Comparison of ENCODE assay signal across 8 cellular contexts in the genomic region with DNA sequence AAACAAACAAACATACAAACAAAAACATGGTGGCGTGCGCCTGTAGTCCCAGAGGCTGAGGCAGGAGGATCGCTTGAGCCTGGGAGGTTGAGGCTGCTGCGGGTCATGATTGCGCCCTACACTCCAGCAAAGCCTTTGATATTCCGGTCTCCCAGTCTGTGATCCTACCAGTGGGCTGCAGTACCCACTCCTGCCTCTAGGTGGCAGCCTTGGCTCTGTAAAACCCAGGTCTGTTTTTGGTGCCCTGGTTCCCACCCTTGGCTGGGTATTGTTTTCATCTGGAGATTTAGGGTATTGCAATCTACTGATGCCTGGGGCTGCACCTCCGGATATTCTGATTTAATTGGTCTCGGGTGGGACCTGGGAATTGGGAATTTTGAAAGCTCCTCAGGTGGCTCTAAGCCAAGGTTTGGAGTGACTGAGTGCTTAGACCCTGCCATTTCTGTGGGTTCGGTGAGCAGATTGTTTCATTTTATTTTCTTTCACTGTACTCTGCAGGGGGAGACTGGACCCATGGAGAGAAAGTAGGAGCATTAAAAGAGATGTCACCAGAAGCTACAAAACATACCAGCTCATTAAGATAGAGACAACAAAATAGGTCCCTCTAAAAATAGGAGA. TPM values are rescaled to one million over a fixed set of nuclear protein-coding genes. Genes with fewer than 3 reads are reported as not detected.
DNase-seq lines count a peak whose midpoint lies in the region; ATAC-seq and TF ChIP-seq lines count a peak whose summit lies in the region.

No MANE protein-coding gene starts in this region.

- intact Hi-C loops in upper lobe of right lung (cut with DNase I): no loop called here

- H3K27ac ChIP-seq in SJSA1 (no peak overlapping the region), upper lobe of right lung (no peak overlapping the region)

- H3K4me3 ChIP-seq in SJSA1 (no peak overlapping the region), upper lobe of right lung (no peak overlapping the region)

- peak; percentile 90 for ATAC-seq in upper lobe of right lung

- H3K27me3 ChIP-seq in SJSA1 (replicated peaks): no peaks in the 10 kb centered on the region
- H3K27me3 ChIP-seq in upper lobe of right lung: no peaks in the 10 kb centered on the region

- H3K9me3 ChIP-seq in SJSA1 (replicated peaks) (no peaks in the 10 kb centered on the region), upper lobe of right lung (no peaks in the 10 kb centered on the region)

- no peak for TF ChIP-seq EP300 in Ishikawa (IDR thresholded peaks at IDR 0.05; ENCODE audit: borderline replicate concordance)

- TF ChIP-seq CTCF in upper lobe of right lung (IDR thresholded peaks at IDR 0.05): peak; percentile 100

- H3K36me3 ChIP-seq in SJSA1: no peaks in the 10 kb centered on the region
- H3K36me3 ChIP-seq in upper lobe of right lung: no peaks in the 10 kb centered on the region

- TF ChIP-seq RAD21 in Ishikawa (IDR thresholded peaks at IDR 0.05; ENCODE audit: low read depth): peak; percentile 49

- DNase-seq in NK-92 treated with Interleukin-12 subunit alpha and Interleukin-12 subunit beta, amount 100 ng/mL, for 24 hours (lab: John Stamatoyannopoulos, UW): peak; percentile 11
- no peak for DNase-seq in NK-92 (lab: John Stamatoyannopoulos, UW; ENCODE audit: unreplicated experiment)
- DNase-seq in SJSA1 (ENCODE audit: low read depth in 1 of 2, low spot score in 2 of 2): peak; percentile 34 to 79
- DNase-seq in activated naive CD4-positive, alpha-beta T cell treated with Interleukin-2 at 50 U/mL for 16 hours: peak; percentile 74
- DNase-seq in glomerular visceral epithelial cell (ENCODE audit: extremely low spot score): peak; percentile 68
- DNase-seq in pons (ENCODE audit: low spot score): peak; percentile 45
- DNase-seq in upper lobe of right lung: peak; percentile 83

- H3K4me1 ChIP-seq in SJSA1 (replicated peaks): no peaks in the 10 kb centered on the region
- H3K4me1 ChIP-seq in upper lobe of right lung: peaks cover 9% of the 10 kb centered on the region

TF ChIP-seq in Ishikawa, 13 proteins besides CTCF, POLR2A, EP300 and RAD21:
- TF ChIP-seq, protein P1, sequence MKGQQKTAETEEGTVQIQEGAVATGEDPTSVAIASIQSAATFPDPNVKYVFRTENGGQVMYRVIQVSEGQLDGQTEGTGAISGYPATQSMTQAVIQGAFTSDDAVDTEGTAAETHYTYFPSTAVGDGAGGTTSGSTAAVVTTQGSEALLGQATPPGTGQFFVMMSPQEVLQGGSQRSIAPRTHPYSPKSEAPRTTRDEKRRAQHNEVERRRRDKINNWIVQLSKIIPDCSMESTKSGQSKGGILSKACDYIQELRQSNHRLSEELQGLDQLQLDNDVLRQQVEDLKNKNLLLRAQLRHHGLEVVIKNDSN (IDR thresholded peaks at IDR 0.05): no peak
- no peak for TF ChIP-seq ZBTB7A (IDR thresholded peaks at IDR 0.05; ENCODE audit: low read depth)
- TF ChIP-seq FOXM1 (IDR thresholded peaks at IDR 0.05; ENCODE audit: borderline replicate concordance, low read depth): no peak
- no peak for TF ChIP-seq YY1 (IDR thresholded peaks at IDR 0.05; ENCODE audit: low read depth)
- TF ChIP-seq TAF1 (IDR thresholded peaks at IDR 0.05; ENCODE audit: low read depth): no peak

RNA-seq across cellular contexts. Expression of a gene that starts 40.5 kb away (rescaled TPM):
- total RNA-seq in SJSA1 (2014; rRNA removed; shearing (Covaris generic)): 0.13 and 0.66 TPM in 2 replicates
- total RNA-seq in upper lobe of right lung: 2.8 TPM
